ENCODE assay signal across 10 cellular contexts in genomic region chr5:69502375-69503143, GRCh38. TPM values are rescaled to one million over a fixed set of nuclear protein-coding genes. Genes with fewer than 3 reads are reported as not detected.
A peak's percentile ranks its signal among the peaks of the same experiment; 100 is the strongest.
DNase-seq lines count a peak whose midpoint lies in the region; ATAC-seq, FAIRE-seq and TF ChIP-seq lines count a peak whose summit lies in the region.
"Had no signal": no experiment of that assay in that cellular context is flagged by ENCODE, and none has a peak within 500 bp of the region (broad histone marks: within the 10 kb centered on the region; RNA-seq: fewer than 3 reads in every experiment).

No MANE protein-coding gene starts in this region.

- H3K9ac ChIP-seq in H1 (replicated peaks in 1 of 4; ENCODE audit: extremely low read depth in 1 of 4, low read depth in 3 of 4, low read length in 3 of 4): no peak overlapping the region
- H3K9ac ChIP-seq in mesendoderm (ENCODE audit: low read length): no peak overlapping the region

- H3K36me3 ChIP-seq in H1 (ENCODE audit: control insufficient read depth in 2 of 4, insufficient read depth in 4 of 4, low read length in 3 of 4): peaks cover 0 to 28% (median 11%) of the 10 kb centered on the region in 4 experiments; a peak in 7 of 8 replicates
- no peaks in the 10 kb centered on the region for H3K36me3 ChIP-seq in mesendoderm (ENCODE audit: control insufficient read depth, insufficient read depth, low read length)

- peak overlapping the region; percentile 13; the same call in 1 of the 2 replicates for H3K27ac ChIP-seq in H1 (ENCODE audit: low read depth, low read length)
- H3K27ac ChIP-seq in mesendoderm (ENCODE audit: low read depth, low read length): peak overlapping the region; percentile 24
- H3K27ac ChIP-seq in right cardiac atrium (ENCODE audit: low read length): no peak overlapping the region

- no peak for TF ChIP-seq RAD21 in H1 (IDR thresholded peaks at IDR 0.05 in 1 of 2, conservative IDR thresholded peaks at IDR 0.05 in 1 of 2; ENCODE audit: low read depth in 2 of 2, low read length in 2 of 2)

- H3K36me3 Mint-ChIP-seq in activated naive CD4-positive, alpha-beta T cell treated with anti-CD3 and anti-CD28 coated beads, Interleukin-2, amount 10 ng/mL, durations not matched to agents 7 days and 5 days: no peaks in the 10 kb centered on the region

- TF ChIP-seq CTCF in H1 (IDR thresholded peaks at IDR 0.05; ENCODE audit: control extremely low read depth in 1 of 3, insufficient read depth in 1 of 3, low read depth in 1 of 3, low read length in 3 of 3): no peak

- H4K91ac ChIP-seq in H1 (replicated peaks; ENCODE audit: insufficient read length, low read length): no peak overlapping the region

- WGBS in H1 (ENCODE audit: extremely low coverage in 1 of 2, insufficient coverage in 1 of 2, insufficient read length in 1 of 2, insufficient replicate concordance in 2 of 2, low coverage in 1 of 2, low lambda C conversion rate in 2 of 2, missing lambda C conversion rate in 1 of 2), 2 experiments: 62% methylated on average over 7 of the region's 7 CpGs; no CpG with 5 or more reads in 1 of the 2 experiments
- WGBS in mesendoderm (ENCODE audit: extremely low coverage, insufficient coverage, low lambda C conversion rate): no CpG with 5 or more reads among the region's 7 CpGs
- 62% methylated on average over 7 of the region's 7 CpGs for WGBS in right cardiac atrium

- H2BK15ac ChIP-seq in H1 (ENCODE audit: low read length) (no peak overlapping the region), mesendoderm (replicated peaks; ENCODE audit: low read depth) (no peak overlapping the region)

- no peak overlapping the region for H3K27ac Mint-ChIP-seq in activated naive CD4-positive, alpha-beta T cell treated with anti-CD3 and anti-CD28 coated beads, Interleukin-2, amount 10 ng/mL, durations not matched to agents 7 days and 5 days
- H3K27ac Mint-ChIP-seq: CD4-positive, alpha-beta T cell; effector memory CD8-positive, alpha-beta T cell had no signal

- no peaks in the 10 kb centered on the region for H3K4me1 Mint-ChIP-seq in activated naive CD4-positive, alpha-beta T cell treated with anti-CD3 and anti-CD28 coated beads, Interleukin-2, amount 10 ng/mL, durations not matched to agents 7 days and 5 days

- POLR2A ChIA-PET in H1 (lab: Charles Lee; ENCODE audit: partially characterized antibody): interaction anchor here (1.4 kb wide), 1 partner anchor 9 kb away, joined by 6 read pairs; no protein-coding TSS in a partner anchor

- H4K5ac ChIP-seq in H1 (ENCODE audit: insufficient read length, low read depth, low read length) (no peak overlapping the region), mesendoderm (ENCODE audit: low read length) (no peak overlapping the region)

- DNase-seq in EH (ENCODE audit: low read depth): peak; percentile 70
- DNase-seq in M059J (ENCODE audit: low read depth): peak; percentile 78
- DNase-seq in H1 (ENCODE audit: low read depth in 1 of 2, low spot score in 2 of 2): no peak
- DNase-seq in mesendoderm: peak; percentile 51
- no peak for DNase-seq in NCI-H82 treated with DMSO at 0.1 percent for 48 hours (lab: John Stamatoyannopoulos, UW; ENCODE audit: unreplicated experiment)
- DNase-seq in right cardiac atrium: no peak
- DNase-seq in activated naive CD4-positive, alpha-beta T cell treated with anti-CD3 and anti-CD28 coated beads, Interleukin-2, amount 10 ng/mL, durations not matched to agents 7 days and 5 days: no peak
- DNase-seq in NCI-H748 (lab: John Stamatoyannopoulos, UW; ENCODE audit: unreplicated experiment): no peak
- DNase-seq: CD4-positive, alpha-beta T cell; effector memory CD8-positive, alpha-beta T cell had no signal

- no peak overlapping the region for H2BK120ac ChIP-seq in H1 (replicated peaks; ENCODE audit: low read depth, low read length)
- H2BK120ac ChIP-seq in mesendoderm (ENCODE audit: low read depth, low read length): no peak overlapping the region

- no peak overlapping the region for H3K18ac ChIP-seq in H1 (ENCODE audit: extremely low read depth, low read length)
- H3K18ac ChIP-seq in mesendoderm (ENCODE audit: low read length): peak overlapping the region; percentile 95

- ATAC-seq in right cardiac atrium: no peak
- ATAC-seq: effector memory CD8-positive, alpha-beta T cell had no signal

- no peak overlapping the region for H3K4me3 Mint-ChIP-seq in activated naive CD4-positive, alpha-beta T cell treated with anti-CD3 and anti-CD28 coated beads, Interleukin-2, amount 10 ng/mL, durations not matched to agents 7 days and 5 days
- H3K4me3 Mint-ChIP-seq: CD4-positive, alpha-beta T cell; effector memory CD8-positive, alpha-beta T cell had no signal

- H2BK20ac ChIP-seq in H1 (ENCODE audit: low read length): no peak overlapping the region

- H2AK5ac ChIP-seq in H1 (ENCODE audit: low read depth, low read length) (no peak overlapping the region), mesendoderm (ENCODE audit: low read length) (peak overlapping the region; percentile 11)

- H4K8ac ChIP-seq in H1 (ENCODE audit: extremely low read depth, insufficient read depth, low read length) (no peak overlapping the region), mesendoderm (ENCODE audit: low read depth, low read length) (no peak overlapping the region)

- H3K79me1 ChIP-seq in H1 (ENCODE audit: low read depth, low read length) (peaks cover 5% of the 10 kb centered on the region; the same call in 1 of the 2 replicates), mesendoderm (ENCODE audit: low read length) (no peaks in the 10 kb centered on the region)

- H3K9me3 Mint-ChIP-seq in activated naive CD4-positive, alpha-beta T cell treated with anti-CD3 and anti-CD28 coated beads, Interleukin-2, amount 10 ng/mL, durations not matched to agents 7 days and 5 days: no peaks in the 10 kb centered on the region
- H3K9me3 Mint-ChIP-seq: CD4-positive, alpha-beta T cell; effector memory CD8-positive, alpha-beta T cell had no signal

- H4K20me1 ChIP-seq in H1 (replicated peaks in 1 of 2; ENCODE audit: control insufficient read depth in 1 of 2, insufficient read depth in 2 of 2, low read length in 2 of 2): peaks cover 8 to 10% of the 10 kb centered on the region in 2 experiments

- H3K56ac ChIP-seq in H1 (replicated peaks; ENCODE audit: insufficient read length, low read depth, low read length) (no peak overlapping the region), mesendoderm (ENCODE audit: low read length) (no peak overlapping the region)

- H3K4me3 ChIP-seq in H1 (ENCODE audit: extremely low read depth in 1 of 4, insufficient read depth in 2 of 4, low read depth in 3 of 4, low read length in 4 of 4): peak overlapping the region in 1 of 4 experiments; percentile 8; a peak in 1 of 8 replicates
- no peak overlapping the region for H3K4me3 ChIP-seq in mesendoderm (ENCODE audit: low read length)
- no peak overlapping the region for H3K4me3 ChIP-seq in right cardiac atrium (ENCODE audit: low read length)

- no peak overlapping the region for H3K23ac ChIP-seq in H1 (ENCODE audit: insufficient read length)
- H3K23ac ChIP-seq in mesendoderm (ENCODE audit: low read length): no peak overlapping the region

- peaks cover 8% of the 10 kb centered on the region for H3K27me3 Mint-ChIP-seq in activated naive CD4-positive, alpha-beta T cell treated with anti-CD3 and anti-CD28 coated beads, Interleukin-2, amount 10 ng/mL, durations not matched to agents 7 days and 5 days

- H3K4me1 ChIP-seq in H1 (replicated peaks in 1 of 4; ENCODE audit: control insufficient read depth in 3 of 4, insufficient read depth in 4 of 4, low read length in 3 of 4) (peaks cover 0 to 15% (median 10%) of the 10 kb centered on the region in 4 experiments; a peak in 6 of 7 replicates), mesendoderm (ENCODE audit: control insufficient read depth, low read depth, low read length) (peaks cover 5% of the 10 kb centered on the region), right cardiac atrium (ENCODE audit: control insufficient read depth, insufficient read depth, low read length) (no peaks in the 10 kb centered on the region)

- no peak overlapping the region; the same call in 1 of the 2 replicates for H2BK12ac ChIP-seq in H1 (ENCODE audit: low read depth, low read length)

- H3K23me2 ChIP-seq in H1 (ENCODE audit: low read depth, low read length): no peaks in the 10 kb centered on the region

- TF ChIP-seq EP300 in H1 (IDR thresholded peaks at IDR 0.05; ENCODE audit: borderline replicate concordance in 1 of 2, low read depth in 2 of 2, low read length in 2 of 2): no peak

- intact Hi-C loops in right cardiac atrium (cut with DNase I): no loop called here

- H3K4me2 ChIP-seq in H1 (ENCODE audit: insufficient read depth in 1 of 2, low read depth in 2 of 2, low read length in 2 of 2) (peak overlapping the region; percentile 16 to 26; a peak in 3 of 4 replicates), mesendoderm (ENCODE audit: low read length) (no peak overlapping the region)

- peaks cover 0 to 74% of the 10 kb centered on the region in 2 experiments; a peak in 3 of 4 replicates for H3K79me2 ChIP-seq in H1 (ENCODE audit: control insufficient read depth in 1 of 2, insufficient read depth in 2 of 2, low read length in 2 of 2)
- peaks cover 17% of the 10 kb centered on the region for H3K79me2 ChIP-seq in mesendoderm (ENCODE audit: control insufficient read depth, insufficient read depth, low read length)

- no peaks in the 10 kb centered on the region for H3K9me3 ChIP-seq in H1 (ENCODE audit: insufficient read depth in 2 of 2, low read depth in 1 of 2, low read length in 1 of 2)
- no peaks in the 10 kb centered on the region for H3K9me3 ChIP-seq in right cardiac atrium (ENCODE audit: control insufficient read depth, low read length)

- no peak overlapping the region for H2AFZ ChIP-seq in H1 (ENCODE audit: low read length)

- no peak overlapping the region for H3K14ac ChIP-seq in H1 (ENCODE audit: insufficient read length)

- H3K27me3 ChIP-seq in H1 (replicated peaks in 1 of 4; ENCODE audit: control insufficient read depth in 3 of 4, extremely low read depth in 1 of 4, insufficient read depth in 3 of 4, low read length in 3 of 4): no peaks in the 10 kb centered on the region
- H3K27me3 ChIP-seq in mesendoderm (ENCODE audit: insufficient read depth, low read length, poor library complexity): no peaks in the 10 kb centered on the region
- H3K27me3 ChIP-seq in right cardiac atrium (ENCODE audit: control insufficient read depth, insufficient read depth): no peaks in the 10 kb centered on the region

- H2BK5ac ChIP-seq in H1 (ENCODE audit: low read depth, low read length) (peak overlapping the region; percentile 36), mesendoderm (ENCODE audit: low read length) (no peak overlapping the region)

- TF ChIP-seq POLR2A in H1 (IDR thresholded peaks at IDR 0.05; ENCODE audit: control extremely low read depth in 1 of 2, low read depth in 2 of 2, low read length in 2 of 2): no peak

- CTCF ChIA-PET in H1 (lab: Charles Lee; ENCODE audit: partially characterized antibody): interaction anchor here (0.6 to 1.5 kb wide), 3 partner anchors 7 to 139 kb away, joined by 3 to 5 read pairs (median 3); no protein-coding TSS in a partner anchor
- CTCF ChIA-PET in activated naive CD4-positive, alpha-beta T cell treated with anti-CD3 and anti-CD28 coated beads, Interleukin-2, amount 10 ng/mL, durations not matched to agents 7 days and 5 days (lab: Charles Lee): no interaction called here

- H3K4ac ChIP-seq in H1 (replicated peaks; ENCODE audit: insufficient read length, low read depth, low read length) (no peak overlapping the region), mesendoderm (ENCODE audit: low read depth, low read length) (peak overlapping the region; percentile 70)

- peak; percentile 28 for FAIRE-seq in H1 (lab: Jason Lieb, UNC)

RNA-seq across cellular contexts. Expression of gene OCLN, which starts 10.0 kb away (rescaled TPM):
- total RNA-seq in M059J (2014; rRNA removed; shearing (Covaris generic)): 15.7 and 24.4 TPM in 2 replicates
- total RNA-seq in H1 (2021; fragmentation: NEBNext Ultra II Directional; extraction: Animal tissue kit (Norgen Biotek cat#: 25700)): 76.3 and 85.5 TPM in 2 replicates
- polyA plus RNA-seq in H1 (2011; rRNA removed): 19.8 and 27.9 TPM in 2 replicates
- polyA plus RNA-seq in H1 (2011; cell fraction: cytosol; rRNA removed): 25.1 TPM
- polyA plus RNA-seq in H1 (2011; cell fraction: nucleus; rRNA removed): 12.6 TPM
- 23.6 to 38.1 TPM (median 35.5 TPM) in 4 replicates for polyA plus RNA-seq in H1 (2012, experiment 1 of 2)
- 2.6 TPM for polyA plus RNA-seq in H1 (2012, experiment 2 of 2)
- polyA plus RNA-seq in H1 (2013, experiment 1 of 2): 51.5 TPM
- 55.0 TPM for polyA plus RNA-seq in H1 (2013, experiment 2 of 2)
- 111 and 145 TPM in 2 replicates for polyA minus RNA-seq in H1 (2011; rRNA and poly(A)+ RNA removed)
- polyA minus RNA-seq in H1 (2011; cell fraction: cytosol; rRNA and poly(A)+ RNA removed): 47.8 TPM
- polyA minus RNA-seq in H1 (2011; cell fraction: nucleus; rRNA and poly(A)+ RNA removed): 57.8 TPM
- 27.0 TPM for polyA plus RNA-seq in mesendoderm (2013, experiment 1 of 2)
- polyA plus RNA-seq in mesendoderm (2013, experiment 2 of 2): 28.7 TPM
- total RNA-seq in right cardiac atrium: 1 to 10 TPM; 1.0 to 2.0 (median 1.8) TPM
- 1.2 TPM for polyA plus RNA-seq in right cardiac atrium

RNA-seq across cellular contexts. Expression of gene GTF2H2C, which starts 57.4 kb away (rescaled TPM):
- 32.1 and 35.0 TPM in 2 replicates for total RNA-seq in M059J (2014; rRNA removed; shearing (Covaris generic))
- 45.1 and 46.3 TPM in 2 replicates for total RNA-seq in H1 (2021; fragmentation: NEBNext Ultra II Directional; extraction: Animal tissue kit (Norgen Biotek cat#: 25700))
- 14.6 and 20.8 TPM in 2 replicates for polyA plus RNA-seq in H1 (2011; rRNA removed)
- polyA plus RNA-seq in H1 (2011; cell fraction: cytosol; rRNA removed): 27.3 TPM
- polyA plus RNA-seq in H1 (2011; cell fraction: nucleus; rRNA removed): 13.4 TPM
- 26.8 to 46.8 TPM (median 28.3 TPM) in 4 replicates for polyA plus RNA-seq in H1 (2012, experiment 1 of 2)
- 8.2 TPM for polyA plus RNA-seq in H1 (2012, experiment 2 of 2)
- polyA plus RNA-seq in H1 (2013, experiment 1 of 2): 26.9 TPM
- polyA plus RNA-seq in H1 (2013, experiment 2 of 2): 24.6 TPM
- 25.0 and 28.9 TPM in 2 replicates for polyA minus RNA-seq in H1 (2011; rRNA and poly(A)+ RNA removed)
- 16.4 TPM for polyA minus RNA-seq in H1 (2011; cell fraction: cytosol; rRNA and poly(A)+ RNA removed)
- polyA minus RNA-seq in H1 (2011; cell fraction: nucleus; rRNA and poly(A)+ RNA removed): 38.8 TPM
- 40.0 TPM for polyA plus RNA-seq in mesendoderm (2013, experiment 1 of 2)
- polyA plus RNA-seq in mesendoderm (2013, experiment 2 of 2): 42.5 TPM
- 10 to 100 TPM; 15.5 to 19.8 (median 17.2) TPM for total RNA-seq in right cardiac atrium
- 12.3 TPM for polyA plus RNA-seq in right cardiac atrium

Comparison
In these comparisons a context has a peak if more than half of its experiments do, and no peak if none do; other contexts are left out.
1. DNase-seq: peak in EH (single experiment), M059J (single experiment) and mesendoderm (single experiment); none in H1 (0 of 2), NCI-H82 treated with DMSO at 0.1 percent for 48 hours (single experiment), right cardiac atrium (0 of 3), activated naive CD4-positive, alpha-beta T cell treated with anti-CD3 and anti-CD28 coated beads, Interleukin-2, amount 10 ng/mL, durations not matched to agents 7 days and 5 days (single experiment) and NCI-H748 (single experiment).